ENCODE assay signal across 1 cellular context in genomic region chr10:44716470-44716869, GRCh38.
TF ChIP-seq lines count a peak whose summit lies in the region.

No MANE protein-coding gene starts in this region.

TF ChIP-seq in H1, 55 proteins besides CTCF, POLR2A, EP300 and RAD21:
- TF ChIP-seq HDAC2 (IDR thresholded peaks at IDR 0.05; ENCODE audit: borderline replicate concordance in 1 of 2, low read depth in 2 of 2, low read length in 2 of 2) (no peak), CHD7 (IDR thresholded peaks at IDR 0.05; ENCODE audit: insufficient replicate concordance, low read length) (no peak), YY1 (IDR thresholded peaks at IDR 0.05; ENCODE audit: low read depth, low read length) (no peak), RXRA (IDR thresholded peaks at IDR 0.05; ENCODE audit: insufficient read depth, low read depth, low read length) (no peak), CBX8 (IDR thresholded peaks at IDR 0.05; ENCODE audit: borderline replicate concordance, low read depth, low read length) (no peak), ZNF274 (IDR thresholded peaks at IDR 0.05; ENCODE audit: borderline replicate concordance, extremely low read depth, low read length) (no peak)
